19 cellular contexts compared by ENCODE assay signal in the genomic region with DNA sequence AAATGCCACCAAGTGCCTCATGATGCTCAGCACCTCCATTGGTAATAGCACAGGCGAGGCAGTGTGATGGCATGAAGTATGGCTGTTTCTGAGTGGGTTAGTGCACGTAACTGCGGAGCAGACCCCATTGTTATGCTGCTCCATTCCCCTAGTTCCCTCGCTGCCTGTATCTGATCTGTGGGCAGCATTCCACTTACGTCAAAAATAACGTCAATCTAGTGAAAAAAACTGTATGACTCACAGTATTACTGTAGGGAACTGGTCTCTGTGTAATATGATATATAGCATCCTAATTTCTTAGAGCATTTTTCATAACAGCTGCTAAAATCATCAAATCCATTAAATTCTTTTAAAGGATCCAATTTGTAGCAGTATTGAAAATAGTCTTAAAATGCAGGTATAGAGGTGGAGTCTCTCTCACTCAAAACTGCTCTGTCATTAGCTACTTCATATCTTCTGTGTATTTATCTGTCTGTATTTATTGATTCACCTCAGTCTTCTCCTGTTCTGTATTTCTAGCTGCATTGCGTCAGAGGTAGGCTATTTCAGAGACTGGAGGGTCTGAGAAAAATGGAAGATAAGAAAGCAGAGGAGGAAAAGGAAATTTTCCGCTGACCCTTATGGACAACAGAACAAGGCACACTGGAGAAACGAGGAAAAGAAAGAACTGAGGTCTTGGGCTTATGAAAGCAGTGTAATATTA. TPM values are rescaled to one million over a fixed set of nuclear protein-coding genes. Genes with fewer than 3 reads are reported as not detected.
A peak's percentile ranks its signal among the peaks of the same experiment; 100 is the strongest.
DNase-seq lines count a peak whose midpoint lies in the region; ATAC-seq lines count a peak whose summit lies in the region.
"Had no signal": no experiment of that assay in that cellular context is flagged by ENCODE, and none has a peak within 500 bp of the region (broad histone marks: within the 10 kb centered on the region; RNA-seq: fewer than 3 reads in every experiment).

No MANE protein-coding gene starts in this region.

- DNase-seq in DMS53 (lab: John Stamatoyannopoulos, UW) (peak; percentile 22), DMS53 treated with DMSO at 0.1 percent for 48 hours (lab: John Stamatoyannopoulos, UW; ENCODE audit: unreplicated experiment) (no peak), adipocyte (ENCODE audit: low read depth) (peak; percentile 38), fibroblast of the conjunctiva (ENCODE audit: low read depth) (peak; percentile 45), stromal cell of bone marrow (ENCODE audit: low read depth) (peak; percentile 70), mucosa of gallbladder (ENCODE audit: low spot score) (no peak)
- DNase-seq in activated CD8-positive, alpha-beta T cell treated with anti-CD3 and anti-CD28 coated beads, Interleukin-2, amount 10 ng/mL, durations not matched to agents 7 days and 5 days = no peak
- DNase-seq in naive thymus-derived CD8-positive, alpha-beta T cell = no peak
- DNase-seq: activated gamma-delta T cell; CD4-positive, CD25-positive, alpha-beta regulatory T cell; GDM1; Karpas-422; lower lobe of right lung; NCI-H2029; NCI-H774; SIG-M5; stomach had no signal

- H3K36me3 ChIP-seq in adipocyte (ENCODE audit: control insufficient read depth, insufficient read depth, low read length, severe bottlenecking) = no peaks in the 10 kb centered on the region

- POLR2A ChIA-PET in activated CD8-positive, alpha-beta T cell treated with anti-CD3 and anti-CD28 coated beads, Interleukin-2, amount 10 ng/mL, durations not matched to agents 7 days and 5 days (lab: Charles Lee) = no interaction called here
- POLR2A ChIA-PET in naive thymus-derived CD8-positive, alpha-beta T cell (lab: Charles Lee) = no interaction called here

- CTCF ChIA-PET in activated CD8-positive, alpha-beta T cell treated with anti-CD3 and anti-CD28 coated beads, Interleukin-2, amount 10 ng/mL, durations not matched to agents 7 days and 5 days (lab: Charles Lee) = no interaction called here

- ATAC-seq in activated CD8-positive, alpha-beta T cell treated with anti-CD3 and anti-CD28 coated beads, Interleukin-2, amount 10 ng/mL, durations not matched to agents 7 days and 5 days = no peak
- no peak for ATAC-seq in naive thymus-derived CD8-positive, alpha-beta T cell
- ATAC-seq: lower lobe of right lung had no signal

- H3K9ac ChIP-seq in adipocyte (ENCODE audit: low read length) = no peak overlapping the region

- no peaks in the 10 kb centered on the region for H3K27me3 ChIP-seq in adipocyte (replicated peaks; ENCODE audit: control insufficient read depth, insufficient read depth, low read length)
- H3K27me3 ChIP-seq: stomach had no signal

- H3K4me3 Mint-ChIP-seq in activated CD8-positive, alpha-beta T cell treated with anti-CD3 and anti-CD28 coated beads, Interleukin-2, amount 10 ng/mL, durations not matched to agents 7 days and 5 days = no peak overlapping the region
- H3K4me3 Mint-ChIP-seq in naive thymus-derived CD8-positive, alpha-beta T cell = no peak overlapping the region
- H3K4me3 Mint-ChIP-seq: CD4-positive, CD25-positive, alpha-beta regulatory T cell had no signal

- H3K9me3 Mint-ChIP-seq in activated CD8-positive, alpha-beta T cell treated with anti-CD3 and anti-CD28 coated beads, Interleukin-2, amount 10 ng/mL, durations not matched to agents 7 days and 5 days (ENCODE audit: insufficient read depth) = no peaks in the 10 kb centered on the region
- no peaks in the 10 kb centered on the region for H3K9me3 Mint-ChIP-seq in naive thymus-derived CD8-positive, alpha-beta T cell
- H3K9me3 Mint-ChIP-seq: CD4-positive, CD25-positive, alpha-beta regulatory T cell had no signal

- H3K27ac Mint-ChIP-seq in activated CD8-positive, alpha-beta T cell treated with anti-CD3 and anti-CD28 coated beads, Interleukin-2, amount 10 ng/mL, durations not matched to agents 7 days and 5 days = no peak overlapping the region
- H3K27ac Mint-ChIP-seq in naive thymus-derived CD8-positive, alpha-beta T cell = no peak overlapping the region
- H3K27ac Mint-ChIP-seq: CD4-positive, CD25-positive, alpha-beta regulatory T cell had no signal

- no peaks in the 10 kb centered on the region for H3K9me3 ChIP-seq in adipocyte (ENCODE audit: control insufficient read depth, low read length)
- H3K9me3 ChIP-seq: lower lobe of right lung, stomach had no signal

- H3K36me3 Mint-ChIP-seq in activated CD8-positive, alpha-beta T cell treated with anti-CD3 and anti-CD28 coated beads, Interleukin-2, amount 10 ng/mL, durations not matched to agents 7 days and 5 days (ENCODE audit: low read depth) = no peaks in the 10 kb centered on the region
- no peaks in the 10 kb centered on the region for H3K36me3 Mint-ChIP-seq in naive thymus-derived CD8-positive, alpha-beta T cell
- H3K36me3 Mint-ChIP-seq: CD4-positive, CD25-positive, alpha-beta regulatory T cell had no signal

- H3K4me1 ChIP-seq in adipocyte (ENCODE audit: control insufficient read depth, insufficient read depth, low read length) = no peaks in the 10 kb centered on the region
- H3K4me1 ChIP-seq: lower lobe of right lung, stomach had no signal

- H3K4me3 ChIP-seq in adipocyte (ENCODE audit: low read length) = no peak overlapping the region
- H3K4me3 ChIP-seq: lower lobe of right lung, skin epidermis, stomach had no signal

- no peaks in the 10 kb centered on the region for H3K4me1 Mint-ChIP-seq in activated CD8-positive, alpha-beta T cell treated with anti-CD3 and anti-CD28 coated beads, Interleukin-2, amount 10 ng/mL, durations not matched to agents 7 days and 5 days (ENCODE audit: low read depth)
- no peaks in the 10 kb centered on the region for H3K4me1 Mint-ChIP-seq in naive thymus-derived CD8-positive, alpha-beta T cell
- H3K4me1 Mint-ChIP-seq: CD4-positive, CD25-positive, alpha-beta regulatory T cell had no signal

- H3K27me3 Mint-ChIP-seq in activated CD8-positive, alpha-beta T cell treated with anti-CD3 and anti-CD28 coated beads, Interleukin-2, amount 10 ng/mL, durations not matched to agents 7 days and 5 days (ENCODE audit: low read depth) = peaks cover 2% of the 10 kb centered on the region
- peaks cover 0 to 6% (median 0%) of the 10 kb centered on the region in 5 donors for H3K27me3 Mint-ChIP-seq in naive thymus-derived CD8-positive, alpha-beta T cell
- H3K27me3 Mint-ChIP-seq: CD4-positive, CD25-positive, alpha-beta regulatory T cell had no signal

RNA-seq across cellular contexts. Expression of a gene that starts 60.0 kb away (rescaled TPM):
- 8.9 TPM for total RNA-seq in mucosa of gallbladder
- not detected for total RNA-seq in activated CD8-positive, alpha-beta T cell treated with anti-CD3 and anti-CD28 coated beads, Interleukin-2, amount 10 ng/mL, durations not matched to agents 7 days and 5 days
- total RNA-seq in naive thymus-derived CD8-positive, alpha-beta T cell = not detected
- not detected for polyA plus RNA-seq in naive thymus-derived CD8-positive, alpha-beta T cell
- total RNA-seq: CD4-positive, CD25-positive, alpha-beta regulatory T cell; cerebellum had no signal
- polyA plus RNA-seq: CD4-positive, CD25-positive, alpha-beta regulatory T cell had no signal

Comparison
In these comparisons a context has a peak if more than half of its experiments do, and no peak if none do; other contexts are left out.
1. DNase-seq: peak in DMS53 (single experiment), adipocyte (single experiment), fibroblast of the conjunctiva (single experiment) and stromal cell of bone marrow (single experiment); none in DMS53 treated with DMSO at 0.1 percent for 48 hours (single experiment), mucosa of gallbladder (single experiment), activated CD8-positive, alpha-beta T cell treated with anti-CD3 and anti-CD28 coated beads, Interleukin-2, amount 10 ng/mL, durations not matched to agents 7 days and 5 days (single experiment) and naive thymus-derived CD8-positive, alpha-beta T cell (0 of 10).